ENCODE assay signal across 8 cellular contexts in the genomic region with DNA sequence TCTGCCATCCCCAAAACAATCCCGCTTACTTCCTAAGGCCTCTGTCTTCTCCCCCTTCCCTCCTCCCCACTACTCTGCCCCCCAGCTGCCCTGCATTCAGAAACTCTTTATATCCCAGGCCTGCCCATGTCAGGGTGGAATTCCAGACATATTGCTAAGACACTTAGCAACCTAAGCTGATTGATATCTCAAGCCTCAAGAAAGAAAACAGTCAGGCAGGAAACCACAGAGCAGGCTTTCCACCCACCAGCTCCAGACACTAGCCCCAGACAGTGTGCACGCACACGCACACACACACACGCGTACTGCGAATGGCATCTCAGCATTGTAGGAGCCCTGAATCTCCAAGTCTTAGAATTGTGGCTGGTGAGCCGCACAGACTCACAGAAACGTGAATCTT. TPM values are rescaled to one million over a fixed set of nuclear protein-coding genes. Genes with fewer than 3 reads are reported as not detected.
A peak's percentile ranks its signal among the peaks of the same experiment; 100 is the strongest.
DNase-seq lines count a peak whose midpoint lies in the region; ATAC-seq and TF ChIP-seq lines count a peak whose summit lies in the region.

No MANE protein-coding gene starts in this region.

- TF ChIP-seq CTCF in AG04449 (IDR thresholded peaks at IDR 0.05; ENCODE audit: insufficient read depth, low read length, missing control alignments) (no peak), HL-60 (IDR thresholded peaks at IDR 0.05; ENCODE audit: insufficient read depth, low read length) (no peak), left lung (IDR thresholded peaks at IDR 0.05) (no peak)

- H3K27me3 Mint-ChIP-seq in activated T-helper 2 cell treated with anti-CD3 and anti-CD28 coated beads, Interferon-gamma antibody, Interleukin-2, Interleukin-4, amounts not matched to agents 10 μg/mL and 5 μg/mL and 100 μg/mL, durations not matched to agents 14 hours and 24 hours and 36 hours (ENCODE audit: low read depth) = peaks cover 3% of the 10 kb centered on the region

- intact Hi-C loops in activated T-helper 2 cell treated with anti-CD3 and anti-CD28 coated beads, Interferon-gamma antibody, Interleukin-2, Interleukin-4, amounts not matched to agents 10 μg/mL and 5 μg/mL and 100 μg/mL, durations not matched to agents 14 hours and 24 hours and 36 hours (cut with micrococcal nuclease) = loop anchor here (1.0 to 5.0 kb wide), 3 partner anchors 9 to 42 kb away; a partner anchor contains a TSS
- intact Hi-C loops in left lung (cut with DNase I) = no loop called here

- H3K36me3 Mint-ChIP-seq in activated T-helper 2 cell treated with anti-CD3 and anti-CD28 coated beads, Interferon-gamma antibody, Interleukin-2, Interleukin-4, amounts not matched to agents 10 μg/mL and 5 μg/mL and 100 μg/mL, durations not matched to agents 14 hours and 24 hours and 36 hours (ENCODE audit: low read depth) = no peaks in the 10 kb centered on the region

- no peak overlapping the region for H3K4me3 Mint-ChIP-seq in activated T-helper 2 cell treated with anti-CD3 and anti-CD28 coated beads, Interferon-gamma antibody, Interleukin-2, Interleukin-4, amounts not matched to agents 10 μg/mL and 5 μg/mL and 100 μg/mL, durations not matched to agents 14 hours and 24 hours and 36 hours (ENCODE audit: low read depth)

- H3K4me1 ChIP-seq in left lung = peaks cover 21 to 27% of the 10 kb centered on the region in 2 donors

- H3K9me3 ChIP-seq in left lung = no peaks in the 10 kb centered on the region

- no peak overlapping the region for H3K4me3 ChIP-seq in AG04449 (ENCODE audit: low read depth, low read length)
- H3K4me3 ChIP-seq in HL-60 (replicated peaks; ENCODE audit: insufficient read depth, low read length) = no peak overlapping the region
- no peak overlapping the region for H3K4me3 ChIP-seq in left lung

- CTCF ChIA-PET in AG04449 (lab: Yijun Ruan, JAX) = interaction anchor here (1.1 to 5.6 kb wide), 8 partner anchors 10 to 202 kb away, joined by 3 to 44 read pairs (median 10); no protein-coding TSS in a partner anchor

- no peaks in the 10 kb centered on the region for H3K36me3 ChIP-seq in left lung

- ATAC-seq in left lung (peak; percentile 7), HG03097 (IDR thresholded peaks at IDR 0.05; ENCODE audit: low FRiP score, unreplicated experiment) (no peak), GM18517 (IDR thresholded peaks at IDR 0.05; ENCODE audit: unreplicated experiment) (no peak)

- peak overlapping the region; percentile 9 for H3K27ac Mint-ChIP-seq in activated T-helper 2 cell treated with anti-CD3 and anti-CD28 coated beads, Interferon-gamma antibody, Interleukin-2, Interleukin-4, amounts not matched to agents 10 μg/mL and 5 μg/mL and 100 μg/mL, durations not matched to agents 14 hours and 24 hours and 36 hours

- DNase-seq in AG04449 (ENCODE audit: low read depth, low spot score) (peak; percentile 99), HL-60 (ENCODE audit: low read depth in 1 of 2, low spot score in 1 of 2) (peak in 1 of 2 experiments; percentile 74), left lung (no peak), D341Med (ENCODE audit: low spot score) (no peak)
- peak; percentile 48 for DNase-seq in activated T-helper 2 cell treated with anti-CD3 and anti-CD28 coated beads, Interferon-gamma antibody, Interleukin-2, Interleukin-4, amounts not matched to agents 10 μg/mL and 5 μg/mL and 100 μg/mL, durations not matched to agents 14 hours and 24 hours and 36 hours (ENCODE audit: low spot score)
- no peak for DNase-seq in activated effector memory CD4-positive, alpha-beta T cell treated with anti-CD3 and anti-CD28 coated beads, Interleukin-2, amount 50 U/mL, for 16 hours

- H3K27ac ChIP-seq in HL-60 (replicated peaks) = peak overlapping the region; percentile 78
- peak overlapping the region in 1 of 2 donors; percentile 19 for H3K27ac ChIP-seq in left lung

- no peaks in the 10 kb centered on the region for H3K27me3 ChIP-seq in HL-60 (ENCODE audit: insufficient read depth, poor library complexity, severe bottlenecking)
- no peaks in the 10 kb centered on the region for H3K27me3 ChIP-seq in left lung

- H3K9me3 Mint-ChIP-seq in activated T-helper 2 cell treated with anti-CD3 and anti-CD28 coated beads, Interferon-gamma antibody, Interleukin-2, Interleukin-4, amounts not matched to agents 10 μg/mL and 5 μg/mL and 100 μg/mL, durations not matched to agents 14 hours and 24 hours and 36 hours = no peaks in the 10 kb centered on the region

- POLR2A ChIA-PET in AG04449 (lab: Yijun Ruan, JAX) = interaction anchor here (0.7 to 2.9 kb wide), 13 partner anchors 10 to 41 kb away, joined by 3 to 34 read pairs (median 6); a partner anchor contains a TSS

- H3K4me1 Mint-ChIP-seq in activated T-helper 2 cell treated with anti-CD3 and anti-CD28 coated beads, Interferon-gamma antibody, Interleukin-2, Interleukin-4, amounts not matched to agents 10 μg/mL and 5 μg/mL and 100 μg/mL, durations not matched to agents 14 hours and 24 hours and 36 hours (ENCODE audit: low read depth) = peaks cover 32% of the 10 kb centered on the region

RNA-seq across cellular contexts. Expression of a gene that starts 8.9 kb away (rescaled TPM):
- total RNA-seq in activated T-helper 2 cell treated with anti-CD3 and anti-CD28 coated beads, Interferon-gamma antibody, Interleukin-2, Interleukin-4, amounts not matched to agents 10 μg/mL and 5 μg/mL and 100 μg/mL, durations not matched to agents 14 hours and 24 hours and 36 hours = 4.1 and 4.7 TPM in 2 replicates
- total RNA-seq in left lung = 10 to 100 TPM; 18.8 to 30.9 TPM

RNA-seq across cellular contexts. Expression of a gene that starts 21.0 kb away (rescaled TPM):
- 0.11 and 0.34 TPM in 2 replicates for total RNA-seq in activated T-helper 2 cell treated with anti-CD3 and anti-CD28 coated beads, Interferon-gamma antibody, Interleukin-2, Interleukin-4, amounts not matched to agents 10 μg/mL and 5 μg/mL and 100 μg/mL, durations not matched to agents 14 hours and 24 hours and 36 hours
- total RNA-seq in left lung = 100 to 1,000 TPM; 300 to 606 TPM

Comparison
In these comparisons a context has a peak if more than half of its experiments do, and no peak if none do; other contexts are left out.
1. DNase-seq: peak in AG04449 (single experiment) and activated T-helper 2 cell treated with anti-CD3 and anti-CD28 coated beads, Interferon-gamma antibody, Interleukin-2, Interleukin-4, amounts not matched to agents 10 μg/mL and 5 μg/mL and 100 μg/mL, durations not matched to agents 14 hours and 24 hours and 36 hours (single experiment); none in left lung (0 of 2), activated effector memory CD4-positive, alpha-beta T cell treated with anti-CD3 and anti-CD28 coated beads, Interleukin-2, amount 50 U/mL, for 16 hours (single experiment) and D341Med (single experiment).
2. RNA of a gene that starts 21.0 kb away (total RNA-seq): 300 to 606 TPM in left lung; 0.11 to 0.34 TPM in activated T-helper 2 cell treated with anti-CD3 and anti-CD28 coated beads, Interferon-gamma antibody, Interleukin-2, Interleukin-4, amounts not matched to agents 10 μg/mL and 5 μg/mL and 100 μg/mL, durations not matched to agents 14 hours and 24 hours and 36 hours; every median in the first group is over 100 times any median in the second.